ENCODE assay signal across 9 cellular contexts in genomic region chrX:21996872-21997271, GRCh38. TPM values are rescaled to one million over a fixed set of nuclear protein-coding genes. Genes with fewer than 3 reads are reported as not detected.
DNase-seq lines count a peak whose midpoint lies in the region; ATAC-seq and TF ChIP-seq lines count a peak whose summit lies in the region.
"Had no signal": no experiment of that assay in that cellular context is flagged by ENCODE, and none has a peak within 500 bp of the region (broad histone marks: within the 10 kb centered on the region; RNA-seq: fewer than 3 reads in every experiment).

No MANE protein-coding gene starts in this region.

- DNase-seq in AG08395 (ENCODE audit: low spot score) (peak; percentile 11), HFFc6 (no peak), hepatocyte (ENCODE audit: low spot score) (no peak), NCI-H146 (lab: John Stamatoyannopoulos, UW) (no peak), 8988T (no peak), GM13977 (ENCODE audit: low spot score) (no peak)
- no peak for DNase-seq in activated T-helper 2 cell treated with anti-CD3 and anti-CD28 coated beads, Interferon-gamma antibody, Interleukin-2, Interleukin-4, amounts not matched to agents 10 μg/mL and 5 μg/mL and 100 μg/mL, durations not matched to agents 14 hours and 24 hours and 36 hours (ENCODE audit: low spot score)

- no peak overlapping the region for H3K4me3 ChIP-seq in hepatocyte

- H3K4me3 Mint-ChIP-seq in HFFc6: no peak overlapping the region
- H3K4me3 Mint-ChIP-seq in activated T-helper 2 cell treated with anti-CD3 and anti-CD28 coated beads, Interferon-gamma antibody, Interleukin-2, Interleukin-4, amounts not matched to agents 10 μg/mL and 5 μg/mL and 100 μg/mL, durations not matched to agents 14 hours and 24 hours and 36 hours (ENCODE audit: low read depth): no peak overlapping the region
- H3K4me3 Mint-ChIP-seq: central memory CD8-positive, alpha-beta T cell had no signal

- peaks cover 5% of the 10 kb centered on the region; the same call in 1 of the 2 replicates for H3K36me3 Mint-ChIP-seq in HFFc6 (ENCODE audit: low read depth)
- peaks cover 67% of the 10 kb centered on the region for H3K36me3 Mint-ChIP-seq in activated T-helper 2 cell treated with anti-CD3 and anti-CD28 coated beads, Interferon-gamma antibody, Interleukin-2, Interleukin-4, amounts not matched to agents 10 μg/mL and 5 μg/mL and 100 μg/mL, durations not matched to agents 14 hours and 24 hours and 36 hours (ENCODE audit: low read depth)

- in situ Hi-C loops in GM13977 (cut with MboI; ENCODE audit: low pct_unique_long_range_greater_than_20kb, low sequenced_read_pairs, unreplicated experiment): loop anchor here (25.0 kb wide), 1 partner anchor 740 kb away; no protein-coding TSS in a partner anchor

- intact Hi-C loops in activated T-helper 2 cell treated with anti-CD3 and anti-CD28 coated beads, Interferon-gamma antibody, Interleukin-2, Interleukin-4, amounts not matched to agents 10 μg/mL and 5 μg/mL and 100 μg/mL, durations not matched to agents 14 hours and 24 hours and 36 hours (cut with micrococcal nuclease): no loop called here

- peak overlapping the region; percentile 51 for H3K27ac Mint-ChIP-seq in HFFc6
- H3K27ac Mint-ChIP-seq in activated T-helper 2 cell treated with anti-CD3 and anti-CD28 coated beads, Interferon-gamma antibody, Interleukin-2, Interleukin-4, amounts not matched to agents 10 μg/mL and 5 μg/mL and 100 μg/mL, durations not matched to agents 14 hours and 24 hours and 36 hours: peak overlapping the region; percentile 61

- no peaks in the 10 kb centered on the region for H3K4me1 ChIP-seq in hepatocyte (ENCODE audit: insufficient read depth)

- H3K4me2 ChIP-seq in hepatocyte: no peak overlapping the region

- no peaks in the 10 kb centered on the region for H3K9me2 ChIP-seq in hepatocyte (replicated peaks; ENCODE audit: insufficient read depth)

- no peaks in the 10 kb centered on the region for H3K36me3 ChIP-seq in hepatocyte (replicated peaks; ENCODE audit: insufficient read depth, low read depth)

- 73% methylated on average over 4 of the region's 4 CpGs for WGBS in hepatocyte (ENCODE audit: low lambda C conversion rate, missing lambda C conversion rate)

- H3K9me3 ChIP-seq in hepatocyte (ENCODE audit: low read depth): no peaks in the 10 kb centered on the region

- H3K79me2 ChIP-seq in hepatocyte: no peaks in the 10 kb centered on the region

- no peaks in the 10 kb centered on the region for H3K27me3 ChIP-seq in hepatocyte

- H3K4me1 Mint-ChIP-seq in HFFc6 (ENCODE audit: low read depth): peaks cover 25% of the 10 kb centered on the region
- peaks cover 10% of the 10 kb centered on the region for H3K4me1 Mint-ChIP-seq in activated T-helper 2 cell treated with anti-CD3 and anti-CD28 coated beads, Interferon-gamma antibody, Interleukin-2, Interleukin-4, amounts not matched to agents 10 μg/mL and 5 μg/mL and 100 μg/mL, durations not matched to agents 14 hours and 24 hours and 36 hours (ENCODE audit: low read depth)
- H3K4me1 Mint-ChIP-seq: central memory CD8-positive, alpha-beta T cell had no signal

- TF ChIP-seq CTCF in HFFc6 (IDR thresholded peaks at IDR 0.05) (no peak), hepatocyte (IDR thresholded peaks at IDR 0.05; ENCODE audit: poor library complexity) (no peak), GM13977 (IDR thresholded peaks at IDR 0.05; ENCODE audit: extremely low read depth, insufficient read depth, missing control alignments) (no peak)

- ATAC-seq in GM21390 (IDR thresholded peaks at IDR 0.05; ENCODE audit: unreplicated experiment): no peak

- H3K9me3 Mint-ChIP-seq in HFFc6: no peaks in the 10 kb centered on the region
- H3K9me3 Mint-ChIP-seq in activated T-helper 2 cell treated with anti-CD3 and anti-CD28 coated beads, Interferon-gamma antibody, Interleukin-2, Interleukin-4, amounts not matched to agents 10 μg/mL and 5 μg/mL and 100 μg/mL, durations not matched to agents 14 hours and 24 hours and 36 hours: no peaks in the 10 kb centered on the region
- H3K9me3 Mint-ChIP-seq: central memory CD8-positive, alpha-beta T cell had no signal

- H4K20me1 ChIP-seq in hepatocyte (ENCODE audit: insufficient read depth, poor library complexity, severe bottlenecking): no peaks in the 10 kb centered on the region

- no peak overlapping the region for H2AFZ ChIP-seq in hepatocyte

- H3K27me3 Mint-ChIP-seq in HFFc6 (ENCODE audit: insufficient read depth): no peaks in the 10 kb centered on the region; the same call in 1 of the 2 replicates
- no peaks in the 10 kb centered on the region for H3K27me3 Mint-ChIP-seq in activated T-helper 2 cell treated with anti-CD3 and anti-CD28 coated beads, Interferon-gamma antibody, Interleukin-2, Interleukin-4, amounts not matched to agents 10 μg/mL and 5 μg/mL and 100 μg/mL, durations not matched to agents 14 hours and 24 hours and 36 hours (ENCODE audit: low read depth)
- H3K27me3 Mint-ChIP-seq: central memory CD8-positive, alpha-beta T cell had no signal

- peak overlapping the region; percentile 6 for H3K27ac ChIP-seq in hepatocyte

RNA-seq across cellular contexts. Expression of gene PHEX, which starts 35.3 kb away (rescaled TPM):
- total RNA-seq in HFFc6 (2021; fragmentation: NEBNext Ultra II Directional; extraction: Animal tissue kit (Norgen Biotek cat#: 25700)): under 1 TPM; 0.05 to 0.10 (median 0.07) TPM
- 7.6 and 7.8 TPM in 2 replicates for total RNA-seq in activated T-helper 2 cell treated with anti-CD3 and anti-CD28 coated beads, Interferon-gamma antibody, Interleukin-2, Interleukin-4, amounts not matched to agents 10 μg/mL and 5 μg/mL and 100 μg/mL, durations not matched to agents 14 hours and 24 hours and 36 hours
- 0.27 and 0.84 TPM in 2 replicates for total RNA-seq in hepatocyte
- 0.05 and 0.16 TPM in 2 replicates for polyA plus RNA-seq in hepatocyte

RNA-seq across cellular contexts. Expression of gene SMS, which starts 56.4 kb away (rescaled TPM):
- total RNA-seq in HFFc6 (2021; fragmentation: NEBNext Ultra II Directional; extraction: Animal tissue kit (Norgen Biotek cat#: 25700)): 100 to 1,000 TPM; 141 to 208 (median 196) TPM
- total RNA-seq in activated T-helper 2 cell treated with anti-CD3 and anti-CD28 coated beads, Interferon-gamma antibody, Interleukin-2, Interleukin-4, amounts not matched to agents 10 μg/mL and 5 μg/mL and 100 μg/mL, durations not matched to agents 14 hours and 24 hours and 36 hours: 143 TPM in 2 replicates
- total RNA-seq in hepatocyte: 62.3 and 70.1 TPM in 2 replicates
- 76.6 and 80.9 TPM in 2 replicates for polyA plus RNA-seq in hepatocyte
